1 cellular context compared by ENCODE assay signal in the genomic region with DNA sequence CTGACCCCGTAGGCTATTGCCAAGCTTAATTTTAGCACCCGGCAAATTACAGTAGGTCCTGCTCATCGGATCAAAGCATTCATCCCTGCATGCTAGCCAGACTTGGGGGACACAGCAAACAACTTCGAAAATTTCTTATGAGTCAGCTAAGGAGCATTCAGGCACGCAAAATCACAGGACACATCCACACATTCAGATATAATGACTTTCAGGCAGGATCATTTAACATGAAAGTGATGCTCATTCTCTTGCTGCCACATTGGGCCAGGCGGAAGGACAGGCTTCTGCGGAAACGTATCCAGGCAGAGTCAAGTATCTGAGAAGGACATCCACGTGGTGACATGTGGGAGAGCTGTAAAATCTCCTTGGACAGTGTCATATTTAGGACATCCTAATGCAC.
TF ChIP-seq lines count a peak whose summit lies in the region.

No MANE protein-coding gene starts in this region.

TF ChIP-seq in HepG2, 621 proteins besides CTCF, POLR2A, EP300 and RAD21 (continued from another document):
- TF ChIP-seq, protein P1, sequence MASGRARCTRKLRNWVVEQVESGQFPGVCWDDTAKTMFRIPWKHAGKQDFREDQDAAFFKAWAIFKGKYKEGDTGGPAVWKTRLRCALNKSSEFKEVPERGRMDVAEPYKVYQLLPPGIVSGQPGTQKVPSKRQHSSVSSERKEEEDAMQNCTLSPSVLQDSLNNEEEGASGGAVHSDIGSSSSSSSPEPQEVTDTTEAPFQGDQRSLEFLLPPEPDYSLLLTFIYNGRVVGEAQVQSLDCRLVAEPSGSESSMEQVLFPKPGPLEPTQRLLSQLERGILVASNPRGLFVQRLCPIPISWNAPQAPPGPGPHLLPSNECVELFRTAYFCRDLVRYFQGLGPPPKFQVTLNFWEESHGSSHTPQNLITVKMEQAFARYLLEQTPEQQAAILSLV (CRISPR knock-in tag; IDR thresholded peaks at IDR 0.05; ENCODE audit: borderline replicate concordance) = no peak
- no peak for TF ChIP-seq SIX1 (CRISPR knock-in tag; IDR thresholded peaks at IDR 0.05; ENCODE audit: borderline replicate concordance)
- no peak for TF ChIP-seq HES4 (CRISPR knock-in tag; IDR thresholded peaks at IDR 0.05; ENCODE audit: borderline replicate concordance)
- no peak for TF ChIP-seq GABPB1 (CRISPR knock-in tag; IDR thresholded peaks at IDR 0.05)
- no peak for TF ChIP-seq XBP1 (CRISPR knock-in tag; IDR thresholded peaks at IDR 0.05)
